ENCODE assay signal across 13 cellular contexts in the genomic region with DNA sequence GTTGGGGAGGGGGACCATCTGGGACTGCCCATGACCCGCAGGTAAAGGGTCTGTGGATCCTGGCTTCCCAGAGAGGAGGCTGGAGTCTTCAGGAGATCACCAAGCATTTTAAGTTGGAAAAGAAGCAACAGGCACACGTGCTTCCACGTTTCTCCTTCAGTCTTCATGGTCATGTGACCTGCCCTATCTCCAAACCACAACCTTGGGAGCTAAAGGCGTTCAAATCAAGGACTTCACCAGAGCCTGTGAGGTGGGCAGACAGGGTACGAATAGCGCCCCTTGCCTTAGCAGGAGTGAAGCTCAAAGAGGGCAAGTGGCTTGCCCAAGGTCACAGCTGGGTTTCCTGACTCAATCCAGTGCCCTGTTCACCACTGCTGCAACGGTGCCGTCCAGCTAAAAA. TPM values are rescaled to one million over a fixed set of nuclear protein-coding genes. Genes with fewer than 3 reads are reported as not detected.
DNase-seq lines count a peak whose midpoint lies in the region; ATAC-seq and TF ChIP-seq lines count a peak whose summit lies in the region.
"Had no signal": no experiment of that assay in that cellular context is flagged by ENCODE, and none has a peak within 500 bp of the region (broad histone marks: within the 10 kb centered on the region; RNA-seq: fewer than 3 reads in every experiment).

No MANE protein-coding gene starts in this region.

- H3K36me3 ChIP-seq in liver (ENCODE audit: control insufficient read depth in 4 of 4, insufficient read depth in 3 of 4, low read depth in 1 of 4, low read length in 3 of 4) (peaks cover 0 to 2% (median 0%) of the 10 kb centered on the region in 4 donors), thoracic aorta (no peaks in the 10 kb centered on the region)
- H3K36me3 ChIP-seq: prostate gland had no signal

- H3K9me3 Mint-ChIP-seq in activated T-cell treated with anti-CD3 and anti-CD28 coated beads, Interleukin-2, amount 50 U/mL, for 72 hours = no peaks in the 10 kb centered on the region
- no peaks in the 10 kb centered on the region for H3K9me3 Mint-ChIP-seq in activated T-helper 2 cell treated with anti-CD3 and anti-CD28 coated beads, Interferon-gamma antibody, Interleukin-2, Interleukin-4, amounts not matched to agents 10 μg/mL and 5 μg/mL and 100 μg/mL, durations not matched to agents 14 hours and 24 hours and 36 hours

- no peak overlapping the region for H3K4me3 Mint-ChIP-seq in activated T-cell treated with anti-CD3 and anti-CD28 coated beads, Interleukin-2, amount 50 U/mL, for 72 hours
- H3K4me3 Mint-ChIP-seq in activated T-helper 2 cell treated with anti-CD3 and anti-CD28 coated beads, Interferon-gamma antibody, Interleukin-2, Interleukin-4, amounts not matched to agents 10 μg/mL and 5 μg/mL and 100 μg/mL, durations not matched to agents 14 hours and 24 hours and 36 hours (ENCODE audit: low read depth) = no peak overlapping the region

- TF ChIP-seq CTCF in liver (IDR thresholded peaks at IDR 0.05; ENCODE audit: low read depth, low read length, missing input control) (no peak), thoracic aorta (IDR thresholded peaks at IDR 0.05) (no peak)

- peak overlapping the region; percentile 13 to 29 for H3K27ac ChIP-seq in liver (ENCODE audit: low read depth in 1 of 2, low read length in 2 of 2)
- H3K27ac ChIP-seq in thoracic aorta = peak overlapping the region; percentile 14 to 45
- H3K27ac ChIP-seq: epithelial cell of prostate, prostate gland, VCaP had no signal

- peaks cover 69% of the 10 kb centered on the region for H3K4me1 Mint-ChIP-seq in activated T-cell treated with anti-CD3 and anti-CD28 coated beads, Interleukin-2, amount 50 U/mL, for 72 hours (ENCODE audit: low read depth)
- peaks cover 32% of the 10 kb centered on the region for H3K4me1 Mint-ChIP-seq in activated T-helper 2 cell treated with anti-CD3 and anti-CD28 coated beads, Interferon-gamma antibody, Interleukin-2, Interleukin-4, amounts not matched to agents 10 μg/mL and 5 μg/mL and 100 μg/mL, durations not matched to agents 14 hours and 24 hours and 36 hours (ENCODE audit: low read depth)

- intact Hi-C loops in activated T-helper 2 cell treated with anti-CD3 and anti-CD28 coated beads, Interferon-gamma antibody, Interleukin-2, Interleukin-4, amounts not matched to agents 10 μg/mL and 5 μg/mL and 100 μg/mL, durations not matched to agents 14 hours and 24 hours and 36 hours (cut with micrococcal nuclease) = no loop called here

- peaks cover 0 to 6% (median 3%) of the 10 kb centered on the region in 4 donors for H3K4me1 ChIP-seq in liver (ENCODE audit: control insufficient read depth in 4 of 4, insufficient read depth in 4 of 4, low read length in 3 of 4)
- peaks cover 41 to 66% of the 10 kb centered on the region in 2 donors for H3K4me1 ChIP-seq in thoracic aorta (ENCODE audit: control insufficient read depth in 1 of 2, low read depth in 2 of 2)
- H3K4me1 ChIP-seq: prostate gland had no signal

- no peaks in the 10 kb centered on the region for H3K27me3 Mint-ChIP-seq in activated T-cell treated with anti-CD3 and anti-CD28 coated beads, Interleukin-2, amount 50 U/mL, for 72 hours (ENCODE audit: low read depth)
- H3K27me3 Mint-ChIP-seq in activated T-helper 2 cell treated with anti-CD3 and anti-CD28 coated beads, Interferon-gamma antibody, Interleukin-2, Interleukin-4, amounts not matched to agents 10 μg/mL and 5 μg/mL and 100 μg/mL, durations not matched to agents 14 hours and 24 hours and 36 hours (ENCODE audit: low read depth) = no peaks in the 10 kb centered on the region

- no peak for TF ChIP-seq RAD21 in liver (IDR thresholded peaks at IDR 0.05)

- H3K9me3 ChIP-seq in liver (ENCODE audit: control insufficient read depth in 4 of 4, low read length in 3 of 4) (no peaks in the 10 kb centered on the region), thoracic aorta (no peaks in the 10 kb centered on the region)
- H3K9me3 ChIP-seq: prostate gland had no signal

- DNase-seq in activated T-cell treated with anti-CD3 and anti-CD28 coated beads, Interleukin-2, amount 50 U/mL, for 72 hours = no peak
- DNase-seq in activated T-cell treated with anti-CD3 and anti-CD28 coated beads, Interleukin-2, amount 50 U/mL, for 48 hours = no peak
- no peak for DNase-seq in activated T-helper 2 cell treated with anti-CD3 and anti-CD28 coated beads, Interferon-gamma antibody, Interleukin-2, Interleukin-4, amounts not matched to agents 10 μg/mL and 5 μg/mL and 100 μg/mL, durations not matched to agents 14 hours and 24 hours and 36 hours (ENCODE audit: low spot score)
- no peak for DNase-seq in thoracic aorta (ENCODE audit: low spot score)
- DNase-seq in foreskin melanocyte = no peak
- no peak for DNase-seq in amniotic stem cell (lab: John Stamatoyannopoulos, UW)
- DNase-seq: islet precursor cell, NCI-H1436 treated with DMSO at 0.1 percent for 48 hours had no signal

- ATAC-seq in activated T-cell treated with anti-CD3 and anti-CD28 coated beads, Interleukin-2, amount 50 U/mL, for 72 hours (replicated peaks in 1 of 2) = no peak
- no peak for ATAC-seq in thoracic aorta (ENCODE audit: insufficient number of reproducible peaks, low FRiP score, low read depth)
- no peak for ATAC-seq in GM21423 (IDR thresholded peaks at IDR 0.05; ENCODE audit: unreplicated experiment)

- no peaks in the 10 kb centered on the region for H3K36me3 Mint-ChIP-seq in activated T-cell treated with anti-CD3 and anti-CD28 coated beads, Interleukin-2, amount 50 U/mL, for 72 hours (ENCODE audit: insufficient read depth in 2 of 2)
- no peaks in the 10 kb centered on the region for H3K36me3 Mint-ChIP-seq in activated T-helper 2 cell treated with anti-CD3 and anti-CD28 coated beads, Interferon-gamma antibody, Interleukin-2, Interleukin-4, amounts not matched to agents 10 μg/mL and 5 μg/mL and 100 μg/mL, durations not matched to agents 14 hours and 24 hours and 36 hours (ENCODE audit: low read depth)

- H3K9ac ChIP-seq in liver (ENCODE audit: low read depth in 1 of 2, low read length in 2 of 2) = no peak overlapping the region

- WGBS in liver = 76% methylated on average over 8 of the region's 8 CpGs

- H3K27me3 ChIP-seq in liver (ENCODE audit: control insufficient read depth in 4 of 4, insufficient read depth in 4 of 4, low read length in 3 of 4) (no peaks in the 10 kb centered on the region), thoracic aorta (replicated peaks; ENCODE audit: insufficient read depth) (no peaks in the 10 kb centered on the region)

- H3K27ac Mint-ChIP-seq in activated T-cell treated with anti-CD3 and anti-CD28 coated beads, Interleukin-2, amount 50 U/mL, for 72 hours = peak overlapping the region; percentile 58
- peak overlapping the region; percentile 77 for H3K27ac Mint-ChIP-seq in activated T-helper 2 cell treated with anti-CD3 and anti-CD28 coated beads, Interferon-gamma antibody, Interleukin-2, Interleukin-4, amounts not matched to agents 10 μg/mL and 5 μg/mL and 100 μg/mL, durations not matched to agents 14 hours and 24 hours and 36 hours

- H3K4me3 ChIP-seq in liver (ENCODE audit: low read depth in 1 of 3, low read length in 3 of 3) (no peak overlapping the region), thoracic aorta (no peak overlapping the region)
- H3K4me3 ChIP-seq: prostate gland had no signal

TF ChIP-seq in liver, 16 proteins besides CTCF, POLR2A, EP300 and RAD21:
- TF ChIP-seq YY1 (IDR thresholded peaks at IDR 0.05) = no peak
- no peak for TF ChIP-seq JUND (IDR thresholded peaks at IDR 0.05)
- TF ChIP-seq RXRA (IDR thresholded peaks at IDR 0.05) = no peak
- TF ChIP-seq GABPA (IDR thresholded peaks at IDR 0.05 in 1 of 2, conservative IDR thresholded peaks at IDR 0.05 in 1 of 2) = no peak
- TF ChIP-seq HNF4A (conservative IDR thresholded peaks at IDR 0.05) = no peak

RNA-seq across cellular contexts. Expression of a gene that starts 6.7 kb away (rescaled TPM):
- total RNA-seq in activated T-cell treated with anti-CD3 and anti-CD28 coated beads, Interleukin-2, amount 50 U/mL, for 72 hours = 10 to 100 TPM; 22.9 to 27.5 TPM
- total RNA-seq in activated T-helper 2 cell treated with anti-CD3 and anti-CD28 coated beads, Interferon-gamma antibody, Interleukin-2, Interleukin-4, amounts not matched to agents 10 μg/mL and 5 μg/mL and 100 μg/mL, durations not matched to agents 14 hours and 24 hours and 36 hours = 34.8 and 35.8 TPM in 2 replicates
- 10 to 100 TPM in 1 of 2 donors, 1 to 10 TPM in 1; 9.1 to 12.6 TPM for total RNA-seq in liver
- 10 to 100 TPM in 1 of 2 donors, 1 to 10 TPM in 1; 7.5 to 10.8 TPM for polyA plus RNA-seq in liver
- total RNA-seq in thoracic aorta = 100 to 1,000 TPM; 134 to 254 TPM

RNA-seq across cellular contexts. Expression of a gene that starts 51.1 kb away (rescaled TPM):
- total RNA-seq in activated T-cell treated with anti-CD3 and anti-CD28 coated beads, Interleukin-2, amount 50 U/mL, for 72 hours = 100 to 1,000 TPM; 106 to 107 TPM
- total RNA-seq in activated T-helper 2 cell treated with anti-CD3 and anti-CD28 coated beads, Interferon-gamma antibody, Interleukin-2, Interleukin-4, amounts not matched to agents 10 μg/mL and 5 μg/mL and 100 μg/mL, durations not matched to agents 14 hours and 24 hours and 36 hours = 155 and 160 TPM in 2 replicates
- total RNA-seq in liver (10 to 100 TPM; 11.4 to 27.4 TPM), thoracic aorta (100 to 1,000 TPM in 1 of 2 donors, 10 to 100 TPM in 1; 98.1 to 140 TPM)
- 10 to 100 TPM in 1 of 2 donors, 1 to 10 TPM in 1; 8.4 to 16.0 TPM for polyA plus RNA-seq in liver
